In the genomic region with DNA sequence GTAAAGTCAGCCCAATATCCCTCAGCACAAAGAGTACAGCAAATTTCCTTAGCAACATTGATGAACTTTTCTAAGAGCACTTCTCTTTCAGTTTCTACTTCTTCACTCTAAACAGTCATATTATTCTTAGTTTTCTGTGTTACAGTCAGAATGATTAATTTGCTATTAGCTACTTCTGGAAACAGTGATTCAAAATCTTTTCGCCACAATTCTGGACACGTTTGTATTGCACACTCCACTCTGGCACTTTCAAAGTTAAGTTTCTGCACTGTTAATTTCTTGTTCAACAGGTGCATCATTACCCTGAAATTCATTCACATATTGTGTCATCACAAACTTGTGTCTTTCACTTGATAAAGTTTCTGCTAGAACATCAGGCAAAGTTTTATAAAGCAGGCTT, we compare ENCODE assay signal across 15 cellular contexts. TPM values are rescaled to one million over a fixed set of nuclear protein-coding genes. Genes with fewer than 3 reads are reported as not detected.
DNase-seq lines count a peak whose midpoint lies in the region; ATAC-seq and TF ChIP-seq lines count a peak whose summit lies in the region.
"Had no signal": no experiment of that assay in that cellular context is flagged by ENCODE, and none has a peak within 500 bp of the region (broad histone marks: within the 10 kb centered on the region; RNA-seq: fewer than 3 reads in every experiment).

No MANE protein-coding gene starts in this region.

- H3K36me3 Mint-ChIP-seq in activated naive CD4-positive, alpha-beta T cell treated with anti-CD3 and anti-CD28 coated beads for 36 hours (ENCODE audit: low read depth): no peaks in the 10 kb centered on the region

- H3K4me3 Mint-ChIP-seq in activated naive CD4-positive, alpha-beta T cell treated with anti-CD3 and anti-CD28 coated beads for 36 hours: no peak overlapping the region

- no peak for TF ChIP-seq CTCF in HEK293 (tag by site-specific recombination; IDR thresholded peaks at IDR 0.05)

- H3K9me3 ChIP-seq in HEK293 (ENCODE audit: control insufficient read depth, insufficient read depth, low read depth, low read length): no peaks in the 10 kb centered on the region
- H3K9me3 ChIP-seq: SJSA1 had no signal

- no peak overlapping the region for H3K4me3 ChIP-seq in HEK293 (ENCODE audit: low read depth, low read length)
- H3K4me3 ChIP-seq: GM23248, SJSA1 had no signal

- POLR2A ChIA-PET in HEK293 (lab: Yijun Ruan, JAX): no interaction called here

- peaks cover 17% of the 10 kb centered on the region for H3K4me1 ChIP-seq in HEK293 (ENCODE audit: control insufficient read depth, insufficient read depth, low read length)

- no peak overlapping the region for H3K27ac ChIP-seq in HEK293 (ENCODE audit: extremely low read depth, low read depth, low read length)
- H3K27ac ChIP-seq: C4-2B, GM23248, SJSA1 had no signal

- peak; percentile 49 for ATAC-seq in HG03521 (IDR thresholded peaks at IDR 0.05; ENCODE audit: unreplicated experiment)
- ATAC-seq in HG03139 (IDR thresholded peaks at IDR 0.05; ENCODE audit: unreplicated experiment): no peak
- ATAC-seq: HCT116 had no signal

- peaks cover 33% of the 10 kb centered on the region for H3K4me1 Mint-ChIP-seq in activated naive CD4-positive, alpha-beta T cell treated with anti-CD3 and anti-CD28 coated beads for 36 hours (ENCODE audit: low read depth)

- no peak overlapping the region for H3K27ac Mint-ChIP-seq in activated naive CD4-positive, alpha-beta T cell treated with anti-CD3 and anti-CD28 coated beads for 36 hours

- H3K27me3 Mint-ChIP-seq in activated naive CD4-positive, alpha-beta T cell treated with anti-CD3 and anti-CD28 coated beads for 36 hours (ENCODE audit: low read depth): peaks cover 12% of the 10 kb centered on the region

- H3K36me3 ChIP-seq in HEK293 (ENCODE audit: control insufficient read depth in 2 of 2, insufficient read depth in 1 of 2, low read length in 2 of 2): no peaks in the 10 kb centered on the region
- H3K36me3 ChIP-seq: SJSA1 had no signal

- DNase-seq in activated naive CD4-positive, alpha-beta T cell treated with anti-CD3 and anti-CD28 coated beads for 36 hours: peak; percentile 16
- no peak for DNase-seq in activated naive CD4-positive, alpha-beta T cell (lab: John Stamatoyannopoulos, UW)
- DNase-seq in cerebellar nuclear complex (lab: John Stamatoyannopoulos, UW) (no peak), NCI-H2029 (lab: John Stamatoyannopoulos, UW) (no peak)
- DNase-seq: GF-D8, GM23248, NCI-H1417, NCI-H187 treated with DMSO at 0.1 percent for 48 hours, NCI-H446 treated with DMSO at 0.1 percent for 48 hours had no signal

- CTCF ChIA-PET in activated naive CD4-positive, alpha-beta T cell treated with anti-CD3 and anti-CD28 coated beads for 36 hours (lab: Charles Lee): interaction anchor here (1.0 to 2.3 kb wide), 2 partner anchors 22 to 23 kb away, joined by 3 to 5 read pairs; a partner anchor contains a TSS
- CTCF ChIA-PET in HEK293 (lab: Yijun Ruan, JAX): no interaction called here

- no peaks in the 10 kb centered on the region for H3K9me3 Mint-ChIP-seq in activated naive CD4-positive, alpha-beta T cell treated with anti-CD3 and anti-CD28 coated beads for 36 hours

- intact Hi-C loops in activated naive CD4-positive, alpha-beta T cell treated with anti-CD3 and anti-CD28 coated beads for 36 hours (cut with micrococcal nuclease): loop anchor here (1.0 kb wide), 5 partner anchors 24 to 120 kb away; no protein-coding TSS in a partner anchor

TF ChIP-seq in HEK293, 187 proteins besides CTCF, POLR2A, EP300 and RAD21:
- TF ChIP-seq TCF7L2 (IDR thresholded peaks at IDR 0.05; ENCODE audit: borderline replicate concordance, low read depth, low read length): no peak
- TF ChIP-seq, protein P1, sequence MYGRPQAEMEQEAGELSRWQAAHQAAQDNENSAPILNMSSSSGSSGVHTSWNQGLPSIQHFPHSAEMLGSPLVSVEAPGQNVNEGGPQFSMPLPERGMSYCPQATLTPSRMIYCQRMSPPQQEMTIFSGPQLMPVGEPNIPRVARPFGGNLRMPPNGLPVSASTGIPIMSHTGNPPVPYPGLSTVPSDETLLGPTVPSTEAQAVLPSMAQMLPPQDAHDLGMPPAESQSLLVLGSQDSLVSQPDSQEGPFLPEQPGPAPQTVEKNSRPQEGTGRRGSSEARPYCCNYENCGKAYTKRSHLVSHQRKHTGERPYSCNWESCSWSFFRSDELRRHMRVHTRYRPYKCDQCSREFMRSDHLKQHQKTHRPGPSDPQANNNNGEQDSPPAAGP (tag by site-specific recombination; IDR thresholded peaks at IDR 0.05): no peak
- 0 out of 2 replicates have a peak, but pooled peaks have one; percentile 52 for TF ChIP-seq SCRT1 (tag by site-specific recombination; IDR thresholded peaks at IDR 0.05; ENCODE audit: borderline replicate concordance)
- no peak for TF ChIP-seq ZNF114 (tag by site-specific recombination; IDR thresholded peaks at IDR 0.05)
- no peak for TF ChIP-seq ZNF366 (tag by site-specific recombination; conservative IDR thresholded peaks at IDR 0.05)
- TF ChIP-seq, protein P2, sequence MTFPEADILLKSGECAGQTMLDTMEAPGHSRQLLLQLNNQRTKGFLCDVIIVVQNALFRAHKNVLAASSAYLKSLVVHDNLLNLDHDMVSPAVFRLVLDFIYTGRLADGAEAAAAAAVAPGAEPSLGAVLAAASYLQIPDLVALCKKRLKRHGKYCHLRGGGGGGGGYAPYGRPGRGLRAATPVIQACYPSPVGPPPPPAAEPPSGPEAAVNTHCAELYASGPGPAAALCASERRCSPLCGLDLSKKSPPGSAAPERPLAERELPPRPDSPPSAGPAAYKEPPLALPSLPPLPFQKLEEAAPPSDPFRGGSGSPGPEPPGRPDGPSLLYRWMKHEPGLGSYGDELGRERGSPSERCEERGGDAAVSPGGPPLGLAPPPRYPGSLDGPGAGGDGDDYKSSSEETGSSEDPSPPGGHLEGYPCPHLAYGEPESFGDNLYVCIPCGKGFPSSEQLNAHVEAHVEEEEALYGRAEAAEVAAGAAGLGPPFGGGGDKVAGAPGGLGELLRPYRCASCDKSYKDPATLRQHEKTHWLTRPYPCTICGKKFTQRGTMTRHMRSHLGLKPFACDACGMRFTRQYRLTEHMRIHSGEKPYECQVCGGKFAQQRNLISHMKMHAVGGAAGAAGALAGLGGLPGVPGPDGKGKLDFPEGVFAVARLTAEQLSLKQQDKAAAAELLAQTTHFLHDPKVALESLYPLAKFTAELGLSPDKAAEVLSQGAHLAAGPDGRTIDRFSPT (tag by site-specific recombination; IDR thresholded peaks at IDR 0.05): no peak
- TF ChIP-seq ZNF701 (tag by site-specific recombination; IDR thresholded peaks at IDR 0.05): no peak
- TF ChIP-seq, protein P3, sequence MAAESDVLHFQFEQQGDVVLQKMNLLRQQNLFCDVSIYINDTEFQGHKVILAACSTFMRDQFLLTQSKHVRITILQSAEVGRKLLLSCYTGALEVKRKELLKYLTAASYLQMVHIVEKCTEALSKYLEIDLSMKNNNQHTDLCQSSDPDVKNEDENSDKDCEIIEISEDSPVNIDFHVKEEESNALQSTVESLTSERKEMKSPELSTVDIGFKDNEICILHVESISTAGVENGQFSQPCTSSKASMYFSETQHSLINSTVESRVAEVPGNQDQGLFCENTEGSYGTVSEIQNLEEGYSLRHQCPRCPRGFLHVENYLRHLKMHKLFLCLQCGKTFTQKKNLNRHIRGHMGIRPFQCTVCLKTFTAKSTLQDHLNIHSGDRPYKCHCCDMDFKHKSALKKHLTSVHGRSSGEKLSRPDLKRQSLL (tag by site-specific recombination; IDR thresholded peaks at IDR 0.05): no peak
- TF ChIP-seq SCRT2 (tag by site-specific recombination; IDR thresholded peaks at IDR 0.05): peak; percentile 74
- TF ChIP-seq ZNF426 (tag by site-specific recombination; IDR thresholded peaks at IDR 0.05): no peak
- no peak for TF ChIP-seq ZNF223 (tag by site-specific recombination; IDR thresholded peaks at IDR 0.05)
- TF ChIP-seq ZNF660 (tag by site-specific recombination; IDR thresholded peaks at IDR 0.05): no peak
TF ChIP-seq in HEK293: peak in this region for 2.

RNA-seq across cellular contexts. Expression of a gene that starts 22.5 kb away (rescaled TPM):
- 1 to 10 TPM; 3.1 to 3.7 TPM for total RNA-seq in activated naive CD4-positive, alpha-beta T cell treated with anti-CD3 and anti-CD28 coated beads for 36 hours
